Comparison of ENCODE assay signal across 14 cellular contexts in genomic region chr7:5472432-5473315, GRCh38. TPM values are rescaled to one million over a fixed set of nuclear protein-coding genes. Genes with fewer than 3 reads are reported as not detected.
A peak's percentile ranks its signal among the peaks of the same experiment; 100 is the strongest.
DNase-seq lines count a peak whose midpoint lies in the region; ATAC-seq and TF ChIP-seq lines count a peak whose summit lies in the region.
"Had no signal": no experiment of that assay in that cellular context is flagged by ENCODE, and none has a peak within 500 bp of the region (broad histone marks: within the 10 kb centered on the region; RNA-seq: fewer than 3 reads in every experiment).

No MANE protein-coding gene starts in this region.

- no peak overlapping the region for H3K4me3 Mint-ChIP-seq in activated CD4-positive, alpha-beta T cell treated with anti-CD3 and anti-CD28 coated beads for 36 hours
- H3K4me3 Mint-ChIP-seq in nephron progenitor cell = no peak overlapping the region
- H3K4me3 Mint-ChIP-seq: activated T-cell treated with anti-CD3 and anti-CD28 coated beads, Interleukin-2, amount 50 U/mL, for 24 hours; H9 had no signal

- H3K27ac Mint-ChIP-seq in activated CD4-positive, alpha-beta T cell treated with anti-CD3 and anti-CD28 coated beads for 36 hours = no peak overlapping the region
- peak overlapping the region; percentile 75 for H3K27ac Mint-ChIP-seq in nephron progenitor cell
- H3K27ac Mint-ChIP-seq: activated T-cell treated with anti-CD3 and anti-CD28 coated beads, Interleukin-2, amount 50 U/mL, for 24 hours had no signal

- DNase-seq in DMS 273 treated with DMSO at 0.1 percent for 48 hours (lab: John Stamatoyannopoulos, UW) (peak; percentile 100), DMS 273 (lab: John Stamatoyannopoulos, UW; ENCODE audit: unreplicated experiment) (no peak), SKM-1 (lab: John Stamatoyannopoulos, UW; ENCODE audit: unreplicated experiment) (peak; percentile 100), nephron progenitor cell (no peak)
- DNase-seq in activated CD4-positive, alpha-beta T cell treated with anti-CD3 and anti-CD28 coated beads for 36 hours = peak; percentile 21
- DNase-seq in activated CD4-positive, alpha-beta T cell treated with anti-CD3 and anti-CD28 coated beads, Interleukin-2, amount 50 U/mL, for 1 hour = no peak
- DNase-seq: activated CD4-positive, alpha-beta T cell treated with anti-CD3 and anti-CD28 coated beads for 1 hour; activated T-cell treated with anti-CD3 and anti-CD28 coated beads, Interleukin-2, amount 50 U/mL, for 24 hours; amniotic stem cell; H9; left colon; NK-92 treated with Interleukin-12 subunit alpha and Interleukin-12 subunit beta, amount 100 ng/mL, for 24 hours had no signal

- H3K4me1 Mint-ChIP-seq in activated CD4-positive, alpha-beta T cell treated with anti-CD3 and anti-CD28 coated beads for 36 hours = no peaks in the 10 kb centered on the region
- peaks cover 34% of the 10 kb centered on the region for H3K4me1 Mint-ChIP-seq in nephron progenitor cell

- ATAC-seq in activated CD4-positive, alpha-beta T cell treated with anti-CD3 and anti-CD28 coated beads for 36 hours = peak; percentile 30
- ATAC-seq in HG02798 (IDR thresholded peaks at IDR 0.05; ENCODE audit: poor library complexity, unreplicated experiment) (no peak), HG03159 (IDR thresholded peaks at IDR 0.05; ENCODE audit: unreplicated experiment) (no peak)
- ATAC-seq: left colon had no signal

- POLR2A ChIA-PET in activated CD4-positive, alpha-beta T cell treated with anti-CD3 and anti-CD28 coated beads for 36 hours (lab: Charles Lee) = no interaction called here

- CTCF ChIA-PET in activated CD4-positive, alpha-beta T cell treated with anti-CD3 and anti-CD28 coated beads for 36 hours (lab: Charles Lee) = no interaction called here

- intact Hi-C loops in activated CD4-positive, alpha-beta T cell treated with anti-CD3 and anti-CD28 coated beads for 36 hours (cut with DNase I, micrococcal nuclease) = no loop called here

- H3K9me3 Mint-ChIP-seq in activated CD4-positive, alpha-beta T cell treated with anti-CD3 and anti-CD28 coated beads for 36 hours (ENCODE audit: low read depth) = peaks cover 2% of the 10 kb centered on the region
- H3K9me3 Mint-ChIP-seq in nephron progenitor cell = peaks cover 3% of the 10 kb centered on the region
- H3K9me3 Mint-ChIP-seq: H9 had no signal

- no peaks in the 10 kb centered on the region for H3K27me3 Mint-ChIP-seq in activated CD4-positive, alpha-beta T cell treated with anti-CD3 and anti-CD28 coated beads for 36 hours
- peaks cover 6% of the 10 kb centered on the region for H3K27me3 Mint-ChIP-seq in nephron progenitor cell (ENCODE audit: low read depth, poor library complexity)
- H3K27me3 Mint-ChIP-seq: activated T-cell treated with anti-CD3 and anti-CD28 coated beads, Interleukin-2, amount 50 U/mL, for 24 hours had no signal

- TF ChIP-seq CTCF in nephron progenitor cell (IDR thresholded peaks at IDR 0.05) = no peak

- H3K36me3 Mint-ChIP-seq in activated CD4-positive, alpha-beta T cell treated with anti-CD3 and anti-CD28 coated beads for 36 hours (ENCODE audit: low read depth) = no peaks in the 10 kb centered on the region
- H3K36me3 Mint-ChIP-seq in nephron progenitor cell (ENCODE audit: low read depth) = peaks cover 20% of the 10 kb centered on the region

RNA-seq across cellular contexts. Expression of gene FBXL18, which starts 40.9 kb away (rescaled TPM):
- 1 to 10 TPM; 8.5 to 9.1 TPM for total RNA-seq in activated CD4-positive, alpha-beta T cell treated with anti-CD3 and anti-CD28 coated beads for 36 hours

RNA-seq across cellular contexts. Expression of gene TNRC18, which starts 49.0 kb away (rescaled TPM):
- 10 to 100 TPM; 39.4 to 48.6 TPM for total RNA-seq in activated CD4-positive, alpha-beta T cell treated with anti-CD3 and anti-CD28 coated beads for 36 hours

RNA-seq across cellular contexts. Expression of gene ACTB, which starts 57.7 kb away (rescaled TPM):
- total RNA-seq in activated CD4-positive, alpha-beta T cell treated with anti-CD3 and anti-CD28 coated beads for 36 hours = over 10,000 TPM in 1 of 2 experiments, 1,000 to 10,000 TPM in 1; 9,205 to 11,516 TPM

Comparison
In these comparisons a context has a peak if more than half of its experiments do, and no peak if none do; other contexts are left out.
1. DNase-seq: peak in DMS 273 treated with DMSO at 0.1 percent for 48 hours (single experiment), activated CD4-positive, alpha-beta T cell treated with anti-CD3 and anti-CD28 coated beads for 36 hours (single experiment) and SKM-1 (single experiment); none in DMS 273 (single experiment), activated CD4-positive, alpha-beta T cell treated with anti-CD3 and anti-CD28 coated beads, Interleukin-2, amount 50 U/mL, for 1 hour (single experiment) and nephron progenitor cell (single experiment).